8 cellular contexts compared by ENCODE assay signal in the genomic region with DNA sequence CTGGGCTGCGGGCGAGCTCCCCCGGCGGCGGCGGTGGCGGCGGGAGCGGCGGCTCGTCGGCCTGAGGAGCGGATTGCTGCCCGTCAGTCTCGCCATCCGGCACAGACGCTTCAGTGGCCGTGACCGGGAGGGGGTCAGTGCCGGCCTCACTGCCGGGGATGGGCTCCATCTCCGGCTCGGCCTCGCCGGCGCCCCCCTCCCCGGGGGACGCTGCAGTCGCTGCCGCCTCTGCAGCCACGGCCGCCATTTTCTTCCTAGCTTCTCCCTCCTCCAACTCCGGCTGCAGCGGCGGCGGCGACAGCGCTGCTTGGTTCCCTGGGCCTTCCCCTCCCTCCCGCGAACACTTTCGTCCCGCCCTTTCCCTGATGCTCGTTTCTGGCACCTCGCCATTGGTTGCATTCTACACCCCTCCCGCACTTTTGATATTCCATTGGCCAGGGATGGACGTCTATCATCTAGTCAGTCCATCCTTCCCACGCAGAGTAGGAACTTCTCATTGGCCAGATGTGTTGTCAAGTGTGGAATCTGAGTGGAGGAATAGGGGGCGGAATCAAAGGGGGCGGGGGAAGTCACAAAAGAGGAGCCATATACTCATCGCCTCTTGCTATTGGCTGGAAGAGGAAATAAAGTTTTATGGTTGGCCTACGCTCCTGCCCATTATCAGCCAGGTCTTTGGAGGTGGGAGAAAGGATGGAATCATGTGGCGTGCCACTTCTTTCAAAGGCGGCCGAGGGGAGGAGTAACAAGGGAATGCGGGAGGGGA. TPM values are rescaled to one million over a fixed set of nuclear protein-coding genes. Genes with fewer than 3 reads are reported as not detected.
DNase-seq lines count a peak whose midpoint lies in the region; ATAC-seq and TF ChIP-seq lines count a peak whose summit lies in the region.

A gene with protein sequence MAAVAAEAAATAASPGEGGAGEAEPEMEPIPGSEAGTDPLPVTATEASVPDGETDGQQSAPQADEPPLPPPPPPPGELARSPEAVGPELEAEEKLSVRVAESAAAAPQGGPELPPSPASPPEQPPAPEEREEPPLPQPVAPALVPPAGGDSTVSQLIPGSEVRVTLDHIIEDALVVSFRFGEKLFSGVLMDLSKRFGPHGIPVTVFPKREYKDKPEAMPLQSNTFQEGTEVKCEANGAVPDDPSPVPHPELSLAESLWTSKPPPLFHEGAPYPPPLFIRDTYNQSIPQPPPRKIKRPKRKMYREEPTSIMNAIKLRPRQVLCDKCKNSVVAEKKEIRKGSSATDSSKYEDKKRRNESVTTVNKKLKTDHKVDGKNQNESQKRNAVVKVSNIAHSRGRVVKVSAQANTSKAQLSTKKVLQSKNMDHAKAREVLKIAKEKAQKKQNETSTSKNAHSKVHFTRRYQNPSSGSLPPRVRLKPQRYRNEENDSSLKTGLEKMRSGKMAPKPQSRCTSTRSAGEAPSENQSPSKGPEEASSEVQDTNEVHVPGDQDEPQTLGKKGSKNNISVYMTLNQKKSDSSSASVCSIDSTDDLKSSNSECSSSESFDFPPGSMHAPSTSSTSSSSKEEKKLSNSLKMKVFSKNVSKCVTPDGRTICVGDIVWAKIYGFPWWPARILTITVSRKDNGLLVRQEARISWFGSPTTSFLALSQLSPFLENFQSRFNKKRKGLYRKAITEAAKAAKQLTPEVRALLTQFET (minus strand): TSS at position 309 of the 763 bp plus-strand sequence. CDS start 62 bp downstream, at position 247.

- ATAC-seq in HG03432 (IDR thresholded peaks at IDR 0.05; ENCODE audit: unreplicated experiment), result peak; percentile 90

- peak; percentile 100 for DNase-seq in Ammon's horn (ENCODE audit: low spot score)
- DNase-seq in NCI-H510A (lab: John Stamatoyannopoulos, UW), result peak; percentile 94
- DNase-seq in activated CD4-positive, alpha-beta T cell treated with anti-CD3 and anti-CD28 coated beads for 1 hour, result peak; percentile 95
- peak; percentile 98 for DNase-seq in cerebellum (ENCODE audit: low spot score)
- DNase-seq in islet precursor cell, result peak; percentile 100
- DNase-seq in stimulated activated CD4-positive, alpha-beta T cell treated with anti-CD3 and anti-CD28 coated beads, Interleukin-12 subunit alpha, Interleukin-12 subunit beta, amount 100 ng/mL, for 48 hours (ENCODE audit: low read depth in 2 of 3, low spot score in 1 of 3), result peak; percentile 94 to 97 (median 96)

- TF ChIP-seq POLR2A in GM19099 (IDR thresholded peaks at IDR 0.05; ENCODE audit: extremely low read depth, insufficient read length, low read depth), result peak; percentile 88

RNA-seq across cellular contexts. Expression of the gene that starts here (rescaled TPM):
- total RNA-seq in cerebellum, result 48.8 TPM

Comparison
In these comparisons a context has a peak if more than half of its experiments do, and no peak if none do; other contexts are left out.
1. Peak in every context shown above with its lines: DNase-seq and ATAC-seq.